1 cellular context compared by ENCODE assay signal in the genomic region with DNA sequence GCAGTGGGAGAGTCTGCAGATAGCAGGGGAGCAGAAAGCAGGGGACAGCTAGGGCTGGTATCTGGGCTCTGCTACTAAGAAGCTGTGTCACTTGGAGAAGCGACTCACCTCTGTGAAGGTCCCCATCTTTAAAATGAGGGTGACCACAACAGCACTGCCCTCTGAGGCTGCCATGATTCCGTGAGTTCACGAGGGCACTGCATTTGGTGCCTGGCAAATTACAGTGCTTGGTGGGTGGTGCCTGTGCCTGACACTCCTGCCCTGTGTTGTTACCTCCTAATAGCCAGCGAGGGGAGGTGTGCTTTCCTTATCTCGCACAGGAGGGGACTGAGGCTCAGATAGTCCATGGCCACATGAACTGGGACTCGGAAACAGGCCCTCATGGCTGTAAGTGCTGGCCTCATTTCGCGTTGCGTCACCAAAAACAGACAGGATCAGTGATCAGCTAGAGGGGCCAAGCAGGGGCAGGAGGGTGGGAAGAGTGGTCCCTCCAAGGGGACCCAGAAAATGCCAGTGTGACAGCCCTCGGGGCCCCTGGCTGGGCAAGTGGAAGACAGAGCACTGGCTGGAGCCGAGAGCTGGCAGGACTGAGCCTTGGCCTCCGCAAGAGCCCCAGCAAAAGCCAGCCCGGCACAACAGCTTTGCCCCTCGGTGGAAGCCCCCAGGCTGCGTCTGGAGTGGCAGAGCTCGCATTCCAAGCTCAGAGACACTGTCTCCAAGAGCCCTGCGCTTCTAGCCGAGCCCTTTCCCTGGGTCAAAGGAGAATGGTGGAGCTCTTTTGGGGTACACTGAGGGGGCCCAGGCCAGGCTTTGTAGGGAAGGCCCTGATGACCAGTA.
TF ChIP-seq lines count a peak whose summit lies in the region.

No MANE protein-coding gene starts in this region.

TF ChIP-seq in HepG2, 621 proteins besides CTCF, POLR2A, EP300 and RAD21 (continued from another document and continues in another):
- no peak for TF ChIP-seq AKNA (CRISPR knock-in tag; IDR thresholded peaks at IDR 0.05; ENCODE audit: borderline replicate concordance)
- TF ChIP-seq PLRG1 (conservative IDR thresholded peaks at IDR 0.05): no peak
- TF ChIP-seq JUN (CRISPR knock-in tag; IDR thresholded peaks at IDR 0.05): no peak
- TF ChIP-seq NFKB2 (CRISPR knock-in tag; IDR thresholded peaks at IDR 0.05; ENCODE audit: borderline replicate concordance): no peak
- 0 out of 2 replicates have a peak, but pooled peaks have one; percentile 19 for TF ChIP-seq DRAP1 (CRISPR knock-in tag; IDR thresholded peaks at IDR 0.05)
- no peak for TF ChIP-seq HNF4G (IDR thresholded peaks at IDR 0.05; ENCODE audit: borderline replicate concordance, low read depth, low read length)
- no peak for TF ChIP-seq HNF4G (CRISPR knock-in tag; IDR thresholded peaks at IDR 0.05; ENCODE audit: borderline replicate concordance, low read depth)
- TF ChIP-seq ISX (CRISPR knock-in tag; conservative IDR thresholded peaks at IDR 0.05): no peak
- no peak for TF ChIP-seq HOXA7 (CRISPR knock-in tag; IDR thresholded peaks at IDR 0.05)
- TF ChIP-seq CREBL2 (CRISPR knock-in tag; IDR thresholded peaks at IDR 0.05; ENCODE audit: borderline replicate concordance): no peak
- no peak for TF ChIP-seq ZNF337 (CRISPR knock-in tag; IDR thresholded peaks at IDR 0.05; ENCODE audit: borderline replicate concordance, low read depth)
- no peak for TF ChIP-seq FOXO4 (CRISPR knock-in tag; conservative IDR thresholded peaks at IDR 0.05)
- TF ChIP-seq ZNF747 (CRISPR knock-in tag; IDR thresholded peaks at IDR 0.05; ENCODE audit: borderline replicate concordance): no peak
- no peak for TF ChIP-seq ZFP91 (CRISPR knock-in tag; IDR thresholded peaks at IDR 0.05; ENCODE audit: borderline replicate concordance)
- TF ChIP-seq, protein P1, sequence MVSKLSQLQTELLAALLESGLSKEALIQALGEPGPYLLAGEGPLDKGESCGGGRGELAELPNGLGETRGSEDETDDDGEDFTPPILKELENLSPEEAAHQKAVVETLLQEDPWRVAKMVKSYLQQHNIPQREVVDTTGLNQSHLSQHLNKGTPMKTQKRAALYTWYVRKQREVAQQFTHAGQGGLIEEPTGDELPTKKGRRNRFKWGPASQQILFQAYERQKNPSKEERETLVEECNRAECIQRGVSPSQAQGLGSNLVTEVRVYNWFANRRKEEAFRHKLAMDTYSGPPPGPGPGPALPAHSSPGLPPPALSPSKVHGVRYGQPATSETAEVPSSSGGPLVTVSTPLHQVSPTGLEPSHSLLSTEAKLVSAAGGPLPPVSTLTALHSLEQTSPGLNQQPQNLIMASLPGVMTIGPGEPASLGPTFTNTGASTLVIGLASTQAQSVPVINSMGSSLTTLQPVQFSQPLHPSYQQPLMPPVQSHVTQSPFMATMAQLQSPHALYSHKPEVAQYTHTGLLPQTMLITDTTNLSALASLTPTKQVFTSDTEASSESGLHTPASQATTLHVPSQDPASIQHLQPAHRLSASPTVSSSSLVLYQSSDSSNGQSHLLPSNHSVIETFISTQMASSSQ (IDR thresholded peaks at IDR 0.05; ENCODE audit: low read depth): no peak
- TF ChIP-seq, protein P1 (CRISPR knock-in tag; IDR thresholded peaks at IDR 0.05; ENCODE audit: borderline replicate concordance): no peak
- no peak for TF ChIP-seq KLF9 (CRISPR knock-in tag; IDR thresholded peaks at IDR 0.05; ENCODE audit: low read depth)
- no peak for TF ChIP-seq HNRNPK (IDR thresholded peaks at IDR 0.05; ENCODE audit: low read depth, low read length, poor library complexity, severe bottlenecking)
- no peak for TF ChIP-seq FLYWCH1 (CRISPR knock-in tag; IDR thresholded peaks at IDR 0.05)
- TF ChIP-seq HIC2 (CRISPR knock-in tag; IDR thresholded peaks at IDR 0.05; ENCODE audit: low read depth): no peak; the same call in 1 of the 2 replicates
- TF ChIP-seq MYNN (CRISPR knock-in tag; IDR thresholded peaks at IDR 0.05; ENCODE audit: low read depth): no peak
- TF ChIP-seq SP140L (CRISPR knock-in tag; IDR thresholded peaks at IDR 0.05; ENCODE audit: borderline replicate concordance): no peak
- TF ChIP-seq, protein P2, sequence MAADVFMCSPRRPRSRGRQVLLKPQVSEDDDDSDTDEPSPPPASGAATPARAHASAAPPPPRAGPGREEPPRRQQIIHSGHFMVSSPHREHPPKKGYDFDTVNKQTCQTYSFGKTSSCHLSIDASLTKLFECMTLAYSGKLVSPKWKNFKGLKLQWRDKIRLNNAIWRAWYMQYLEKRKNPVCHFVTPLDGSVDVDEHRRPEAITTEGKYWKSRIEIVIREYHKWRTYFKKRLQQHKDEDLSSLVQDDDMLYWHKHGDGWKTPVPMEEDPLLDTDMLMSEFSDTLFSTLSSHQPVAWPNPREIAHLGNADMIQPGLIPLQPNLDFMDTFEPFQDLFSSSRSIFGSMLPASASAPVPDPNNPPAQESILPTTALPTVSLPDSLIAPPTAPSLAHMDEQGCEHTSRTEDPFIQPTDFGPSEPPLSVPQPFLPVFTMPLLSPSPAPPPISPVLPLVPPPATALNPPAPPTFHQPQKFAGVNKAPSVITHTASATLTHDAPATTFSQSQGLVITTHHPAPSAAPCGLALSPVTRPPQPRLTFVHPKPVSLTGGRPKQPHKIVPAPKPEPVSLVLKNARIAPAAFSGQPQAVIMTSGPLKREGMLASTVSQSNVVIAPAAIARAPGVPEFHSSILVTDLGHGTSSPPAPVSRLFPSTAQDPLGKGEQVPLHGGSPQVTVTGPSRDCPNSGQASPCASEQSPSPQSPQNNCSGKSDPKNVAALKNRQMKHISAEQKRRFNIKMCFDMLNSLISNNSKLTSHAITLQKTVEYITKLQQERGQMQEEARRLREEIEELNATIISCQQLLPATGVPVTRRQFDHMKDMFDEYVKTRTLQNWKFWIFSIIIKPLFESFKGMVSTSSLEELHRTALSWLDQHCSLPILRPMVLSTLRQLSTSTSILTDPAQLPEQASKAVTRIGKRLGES (CRISPR knock-in tag; IDR thresholded peaks at IDR 0.05; ENCODE audit: borderline replicate concordance): no peak
- no peak for TF ChIP-seq ZNF484 (CRISPR knock-in tag; IDR thresholded peaks at IDR 0.05; ENCODE audit: borderline replicate concordance, low read depth)
- no peak for TF ChIP-seq PTBP1 (IDR thresholded peaks at IDR 0.05; ENCODE audit: low read depth, low read length, poor library complexity, severe bottlenecking)
